In the genomic region with DNA sequence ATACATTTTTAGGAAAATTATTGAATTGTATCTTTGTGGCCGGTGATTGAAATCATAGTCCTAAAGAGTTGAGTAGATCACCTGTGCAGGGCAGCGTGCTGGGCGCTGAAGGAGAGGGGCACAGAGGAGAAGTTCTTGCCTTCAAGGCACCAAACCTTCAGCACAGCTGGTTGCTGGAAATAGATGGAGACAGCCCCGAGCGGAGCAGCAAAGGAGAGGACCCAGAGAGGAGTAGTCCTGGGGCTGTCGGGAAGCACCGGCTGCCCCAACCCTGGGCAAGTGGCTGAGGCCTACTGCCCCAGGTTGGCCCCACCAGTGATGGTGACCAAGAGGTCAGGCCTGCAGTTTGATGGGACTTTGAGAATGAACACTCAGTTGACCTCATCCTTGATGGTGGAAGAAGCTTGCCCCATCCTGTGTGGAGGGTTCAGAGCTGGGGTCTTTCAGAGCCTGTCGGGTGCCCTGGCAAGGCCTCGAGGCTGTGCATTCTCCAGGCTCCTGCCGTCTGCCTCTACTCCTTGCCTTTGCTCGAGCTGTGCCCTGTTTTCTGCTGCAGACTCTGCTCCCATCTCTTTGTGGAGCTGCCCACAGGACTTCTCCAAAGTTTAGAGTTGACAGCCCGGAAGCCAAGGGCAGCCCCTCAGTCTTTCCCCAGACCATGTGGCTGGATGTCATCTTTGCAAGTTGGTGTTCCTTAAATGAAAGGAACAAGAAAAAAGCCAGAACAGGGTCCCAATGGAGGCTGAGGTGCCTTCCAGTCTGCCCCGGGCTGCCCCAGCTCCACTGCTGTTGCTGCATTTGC, we compare ENCODE assay signal across 33 cellular contexts.
DNase-seq lines count a peak whose midpoint lies in the region; ATAC-seq and TF ChIP-seq lines count a peak whose summit lies in the region.
"Had no signal": no experiment of that assay in that cellular context is flagged by ENCODE, and none has a peak within 500 bp of the region (broad histone marks: within the 10 kb centered on the region; RNA-seq: fewer than 3 reads in every experiment).

No MANE protein-coding gene starts in this region.

- peaks cover 32% of the 10 kb centered on the region for H3K4me1 Mint-ChIP-seq in activated naive CD4-positive, alpha-beta T cell treated with anti-CD3 and anti-CD28 coated beads, Interleukin-2, amount 50 U/mL, for 24 hours
- H3K4me1 Mint-ChIP-seq in activated naive CD4-positive, alpha-beta T cell treated with anti-CD3 and anti-CD28 coated beads, Interleukin-2, amount 10 ng/mL, durations not matched to agents 7 days and 5 days = peaks cover 10% of the 10 kb centered on the region

- H2BK120ac ChIP-seq in IMR-90 (ENCODE audit: low read depth, low read length) = no peak overlapping the region

- no peak overlapping the region for H3K4me2 ChIP-seq in IMR-90 (ENCODE audit: low read depth, low read length)

- TF ChIP-seq CTCF in IMR-90 (conservative IDR thresholded peaks at IDR 0.05; ENCODE audit: low read depth, low read length) = no peak
- TF ChIP-seq CTCF in sigmoid colon (IDR thresholded peaks at IDR 0.05) = no peak

- no peaks in the 10 kb centered on the region for H3K9me3 Mint-ChIP-seq in activated naive CD4-positive, alpha-beta T cell treated with anti-CD3 and anti-CD28 coated beads, Interleukin-2, amount 50 U/mL, for 24 hours
- H3K9me3 Mint-ChIP-seq in activated naive CD4-positive, alpha-beta T cell treated with anti-CD3 and anti-CD28 coated beads, Interleukin-2, amount 10 ng/mL, durations not matched to agents 7 days and 5 days = no peaks in the 10 kb centered on the region
- H3K9me3 Mint-ChIP-seq: activated T-cell treated with anti-CD3 and anti-CD28 coated beads, Interleukin-2, amount 50 U/mL, for 4 hours; CD4-positive, alpha-beta T cell; HFFc6; naive thymus-derived CD4-positive, alpha-beta T cell; T-helper 2 cell treated with Interferon-gamma antibody and Interleukin-4, amounts not matched to agents 5 μg/mL and 100 μg/mL, for 36 hours had no signal

- H3K4me3 Mint-ChIP-seq in activated naive CD4-positive, alpha-beta T cell treated with anti-CD3 and anti-CD28 coated beads, Interleukin-2, amount 50 U/mL, for 24 hours = no peak overlapping the region
- H3K4me3 Mint-ChIP-seq in activated naive CD4-positive, alpha-beta T cell treated with anti-CD3 and anti-CD28 coated beads, Interleukin-2, amount 10 ng/mL, durations not matched to agents 7 days and 5 days = no peak overlapping the region
- H3K4me3 Mint-ChIP-seq: activated T-cell treated with anti-CD3 and anti-CD28 coated beads, Interleukin-2, amount 50 U/mL, for 4 hours; CD4-positive, alpha-beta T cell; HFFc6; naive thymus-derived CD4-positive, alpha-beta T cell; T-helper 2 cell treated with Interferon-gamma antibody and Interleukin-4, amounts not matched to agents 5 μg/mL and 100 μg/mL, for 36 hours had no signal

- no peak for DNase-seq in activated naive CD4-positive, alpha-beta T cell treated with anti-CD3 and anti-CD28 coated beads, Interleukin-2, amount 10 ng/mL, durations not matched to agents 7 days and 5 days
- DNase-seq in IMR-90 (no peak), sigmoid colon (peak; percentile 41)
- DNase-seq in stimulated activated CD4-positive, alpha-beta T cell treated with anti-CD3 and anti-CD28 coated beads, Interleukin-2, amount 100 ng/mL, for 48 hours = no peak
- DNase-seq: activated CD4-positive, alpha-beta T cell treated with anti-CD3 and anti-CD28 coated beads for 4 hours; activated naive CD4-positive, alpha-beta T cell; activated T-cell treated with anti-CD3 and anti-CD28 coated beads, Interleukin-2, amount 50 U/mL, for 4 hours; amygdala; CD4-positive, alpha-beta T cell; foreskin melanocyte; HFFc6; Kasumi-1; midbrain; MV-4-11; naive thymus-derived CD4-positive, alpha-beta T cell; NCI-H1436 treated with DMSO at 0.1 percent for 48 hours; NCI-H446; NCI-H82; OCI-M1; SHP77; stimulated activated CD4-positive, alpha-beta T cell treated with anti-CD3 and anti-CD28 coated beads, Interleukin-12 subunit alpha, Interleukin-12 subunit beta, amount 100 ng/mL, for 4 hours; stimulated activated CD4-positive, alpha-beta T cell treated with anti-CD3 and anti-CD28 coated beads, Interleukin-4, amount 100 ng/mL, for 24 hours; stimulated activated naive CD4-positive, alpha-beta T cell; testis had no signal

- intact Hi-C loops in IMR-90 (cut with micrococcal nuclease) = no loop called here
- intact Hi-C loops in sigmoid colon (cut with DNase I) = no loop called here

- H3K9me3 ChIP-seq in IMR-90 (ENCODE audit: control insufficient read depth, insufficient read depth, low read length) (no peaks in the 10 kb centered on the region), esophagus (ENCODE audit: control insufficient read depth in 2 of 2, insufficient read depth in 1 of 2, low read depth in 1 of 2, low read length in 1 of 2) (no peaks in the 10 kb centered on the region), sigmoid colon (no peaks in the 10 kb centered on the region)
- H3K9me3 ChIP-seq: esophagus muscularis mucosa, ovary, testis had no signal

- ATAC-seq in IMR-90 (ENCODE audit: low read depth) (no peak), HG02840 (IDR thresholded peaks at IDR 0.05; ENCODE audit: low FRiP score, unreplicated experiment) (no peak), GM21360 (IDR thresholded peaks at IDR 0.05; ENCODE audit: unreplicated experiment) (no peak)
- ATAC-seq: left colon had no signal

- peak overlapping the region; percentile 5 for H2AK9ac ChIP-seq in IMR-90 (replicated peaks; ENCODE audit: low read depth, low read length, poor library complexity)

- H2BK15ac ChIP-seq in IMR-90 (ENCODE audit: low read depth, low read length) = no peak overlapping the region

- H3K36me3 ChIP-seq in IMR-90 (ENCODE audit: control insufficient read depth, insufficient read depth, low read length) (no peaks in the 10 kb centered on the region), esophagus (ENCODE audit: control insufficient read depth in 2 of 2, insufficient read depth in 2 of 2, low read length in 1 of 2) (no peaks in the 10 kb centered on the region), sigmoid colon (no peaks in the 10 kb centered on the region)
- H3K36me3 ChIP-seq: esophagus muscularis mucosa, ovary had no signal

- H2BK5ac ChIP-seq in IMR-90 (ENCODE audit: low read depth, low read length, poor library complexity, severe bottlenecking) = no peak overlapping the region

- H3K9me1 ChIP-seq in IMR-90 (ENCODE audit: insufficient read depth, low read length) = 0 out of 2 replicates have a peak, but pooled peaks cover 5% of the 10 kb centered on the region

- H3K4ac ChIP-seq in IMR-90 (ENCODE audit: low read depth, low read length) = no peak overlapping the region

- H3K27me3 Mint-ChIP-seq in activated naive CD4-positive, alpha-beta T cell treated with anti-CD3 and anti-CD28 coated beads, Interleukin-2, amount 50 U/mL, for 24 hours = no peaks in the 10 kb centered on the region
- H3K27me3 Mint-ChIP-seq in activated naive CD4-positive, alpha-beta T cell treated with anti-CD3 and anti-CD28 coated beads, Interleukin-2, amount 10 ng/mL, durations not matched to agents 7 days and 5 days = no peaks in the 10 kb centered on the region
- H3K27me3 Mint-ChIP-seq: CD4-positive, alpha-beta T cell; naive thymus-derived CD4-positive, alpha-beta T cell had no signal

- no peak for TF ChIP-seq EP300 in sigmoid colon (IDR thresholded peaks at IDR 0.05)

- H3K27ac ChIP-seq in IMR-90 (ENCODE audit: insufficient read depth, low read length) = no peak overlapping the region
- H3K27ac ChIP-seq in esophagus (ENCODE audit: low read depth in 2 of 2, low read length in 1 of 2) = peak overlapping the region; percentile 59 to 82
- no peak overlapping the region for H3K27ac ChIP-seq in sigmoid colon
- H3K27ac ChIP-seq: coronary artery, esophagus muscularis mucosa, ovary, testis had no signal

- no peaks in the 10 kb centered on the region; a peak in 2 of 4 replicates for H3K79me1 ChIP-seq in IMR-90 (ENCODE audit: low read depth in 1 of 2, low read length in 2 of 2)

- H3K36me3 Mint-ChIP-seq in activated naive CD4-positive, alpha-beta T cell treated with anti-CD3 and anti-CD28 coated beads, Interleukin-2, amount 50 U/mL, for 24 hours = peaks cover 2% of the 10 kb centered on the region
- no peaks in the 10 kb centered on the region for H3K36me3 Mint-ChIP-seq in activated naive CD4-positive, alpha-beta T cell treated with anti-CD3 and anti-CD28 coated beads, Interleukin-2, amount 10 ng/mL, durations not matched to agents 7 days and 5 days
- H3K36me3 Mint-ChIP-seq: naive thymus-derived CD4-positive, alpha-beta T cell had no signal

- H3K27ac Mint-ChIP-seq in activated naive CD4-positive, alpha-beta T cell treated with anti-CD3 and anti-CD28 coated beads, Interleukin-2, amount 50 U/mL, for 24 hours = peak overlapping the region; percentile 79
- no peak overlapping the region for H3K27ac Mint-ChIP-seq in activated naive CD4-positive, alpha-beta T cell treated with anti-CD3 and anti-CD28 coated beads, Interleukin-2, amount 10 ng/mL, durations not matched to agents 7 days and 5 days
- H3K27ac Mint-ChIP-seq: CD4-positive, alpha-beta T cell; HFFc6; T-helper 2 cell treated with Interferon-gamma antibody and Interleukin-4, amounts not matched to agents 5 μg/mL and 100 μg/mL, for 36 hours had no signal

- H2AFZ ChIP-seq in IMR-90 (replicated peaks; ENCODE audit: low read length, poor library complexity) = no peak overlapping the region

- TF ChIP-seq POLR2A in IMR-90 (IDR thresholded peaks at IDR 0.05; ENCODE audit: low read depth, low read length) (no peak), sigmoid colon (IDR thresholded peaks at IDR 0.05) (no peak)

- H3K27me3 ChIP-seq in IMR-90 (ENCODE audit: control insufficient read depth, insufficient read depth, low read length) (no peaks in the 10 kb centered on the region), esophagus (ENCODE audit: control insufficient read depth in 1 of 2, insufficient read depth in 2 of 2, low read length in 2 of 2) (no peaks in the 10 kb centered on the region), sigmoid colon (no peaks in the 10 kb centered on the region)
- H3K27me3 ChIP-seq: esophagus muscularis mucosa, ovary, testis had no signal

- H3K4me1 ChIP-seq in IMR-90 (ENCODE audit: control insufficient read depth, insufficient read depth, low read length) (peaks cover 7% of the 10 kb centered on the region), esophagus (ENCODE audit: control insufficient read depth in 2 of 2, insufficient read depth in 2 of 2, low read length in 1 of 2) (peaks cover 0 to 31% of the 10 kb centered on the region in 2 donors), sigmoid colon (no peaks in the 10 kb centered on the region)

- H3K4me3 ChIP-seq in IMR-90 (ENCODE audit: insufficient read depth, low read depth, low read length) (no peak overlapping the region), esophagus (ENCODE audit: low read depth in 1 of 2, low read length in 2 of 2) (no peak overlapping the region), sigmoid colon (no peak overlapping the region)
- H3K4me3 ChIP-seq: coronary artery, esophagus muscularis mucosa, ovary, testis had no signal

- no peak overlapping the region for H2AK5ac ChIP-seq in IMR-90 (ENCODE audit: low read depth, low read length)

- no peak overlapping the region for H4K91ac ChIP-seq in IMR-90 (ENCODE audit: insufficient read depth, low read depth, low read length)

- WGBS in IMR-90 (ENCODE audit: extremely low coverage in 2 of 2, insufficient read length in 1 of 2), 2 experiments = 90% methylated on average over 4 of the region's 13 CpGs; no CpG with 5 or more reads in 1 of the 2 experiments
- 95 to 96% methylated on average over 13 of the region's 13 CpGs for WGBS in esophagus, 2 donors
- 96 to 97% methylated on average over 13 of the region's 13 CpGs for WGBS in sigmoid colon, 2 donors

- no peak overlapping the region for H3K18ac ChIP-seq in IMR-90 (ENCODE audit: low read depth, low read length)

- no peak overlapping the region for H3K23ac ChIP-seq in IMR-90 (ENCODE audit: low read depth, low read length)

- no peak overlapping the region for H4K8ac ChIP-seq in IMR-90 (ENCODE audit: low read depth in 2 of 2, low read length in 2 of 2)

- in situ Hi-C loops in IMR-90 (cut with MboI; ENCODE audit: low sequenced_read_pairs) = no loop called here

- no peak overlapping the region for H3K9ac ChIP-seq in IMR-90 (ENCODE audit: low read depth, low read length)

- no TSS peak for BruUV-seq in IMR-90 (replicated peaks; lab: Mats Ljungman, UMichigan)

- dilution Hi-C loops in IMR-90 (cut with HindIII; ENCODE audit: low sequenced_read_pairs, unreplicated experiment) = no loop called here

- H4K5ac ChIP-seq in IMR-90 (ENCODE audit: low read depth, low read length) = no peak overlapping the region

- POLR2A ChIA-PET in IMR-90 (lab: Charles Lee; ENCODE audit: unreplicated experiment) = no interaction called here

- CTCF ChIA-PET in activated naive CD4-positive, alpha-beta T cell treated with anti-CD3 and anti-CD28 coated beads, Interleukin-2, amount 10 ng/mL, durations not matched to agents 7 days and 5 days (lab: Charles Lee) = no interaction called here
- CTCF ChIA-PET in IMR-90 (lab: Yijun Ruan, JAX) = no interaction called here

- H3K14ac ChIP-seq in IMR-90 (replicated peaks; ENCODE audit: low read depth, low read length) = no peak overlapping the region

- TF ChIP-seq RAD21 in IMR-90 (IDR thresholded peaks at IDR 0.05; ENCODE audit: low read length) = no peak

- H3K56ac ChIP-seq in IMR-90 (ENCODE audit: extremely low read depth, insufficient read depth, low read length) = no peak overlapping the region

- H2BK20ac ChIP-seq in IMR-90 (ENCODE audit: low read depth, low read length) = no peak overlapping the region

- H4K20me1 ChIP-seq in IMR-90 (ENCODE audit: insufficient read depth, low read length) = peaks cover 6% of the 10 kb centered on the region; the same call in 1 of the 2 replicates

Comparison
In these comparisons a context has a peak if more than half of its experiments do, and no peak if none do; other contexts are left out.
1. H3K27ac ChIP-seq: peak in esophagus (2 of 2); none in IMR-90 (single experiment) and sigmoid colon (0 of 4).